Comparison of ENCODE assay signal across 15 cellular contexts in genomic region chr15:85837011-85837433, GRCh38. TPM values are rescaled to one million over a fixed set of nuclear protein-coding genes. Genes with fewer than 3 reads are reported as not detected.
A peak's percentile ranks its signal among the peaks of the same experiment; 100 is the strongest.
DNase-seq lines count a peak whose midpoint lies in the region; FAIRE-seq and TF ChIP-seq lines count a peak whose summit lies in the region.
"Had no signal": no experiment of that assay in that cellular context is flagged by ENCODE, and none has a peak within 500 bp of the region (broad histone marks: within the 10 kb centered on the region; RNA-seq: fewer than 3 reads in every experiment).

No MANE protein-coding gene starts in this region.

- H3K4me1 Mint-ChIP-seq in MCF 10A (ENCODE audit: insufficient read depth, unreplicated experiment) = no peaks in the 10 kb centered on the region

- peaks cover 10% of the 10 kb centered on the region for H3K27me3 Mint-ChIP-seq in MCF 10A (ENCODE audit: insufficient read depth, unreplicated experiment)

- no peak for TF ChIP-seq POLR2A in breast epithelium (IDR thresholded peaks at IDR 0.05)

- no peak for FAIRE-seq in keratinocyte (lab: Jason Lieb, UNC)
- FAIRE-seq: G401.6, TTC549 had no signal

- H3K4me2 ChIP-seq in keratinocyte (ENCODE audit: control insufficient read depth, extremely low read depth, insufficient read depth, low read depth, low read length) = peak overlapping the region; percentile 22
- H3K4me2 ChIP-seq: smooth muscle cell had no signal

- dilution Hi-C loops in keratinocyte (cut with MboI; ENCODE audit: extremely low pct_ligation_motif_present, low sequenced_read_pairs) = no loop called here

- H3K36me3 Mint-ChIP-seq in MCF 10A (ENCODE audit: insufficient read depth, unreplicated experiment) = no peaks in the 10 kb centered on the region
- H3K36me3 Mint-ChIP-seq: naive thymus-derived CD8-positive, alpha-beta T cell had no signal

- TF ChIP-seq CTCF in MCF 10A (IDR thresholded peaks at IDR 0.05; ENCODE audit: unreplicated experiment) (no peak), breast epithelium (IDR thresholded peaks at IDR 0.05) (no peak), WERI-Rb-1 (IDR thresholded peaks at IDR 0.05; ENCODE audit: low read depth, low read length) (no peak), keratinocyte (optimal IDR thresholded peaks at IDR 0.05 in 1 of 3, IDR thresholded peaks at IDR 0.05 in 1 of 3, conservative IDR thresholded peaks at IDR 0.05 in 1 of 3; ENCODE audit: extremely low read depth in 1 of 3, insufficient read depth in 2 of 3, low read length in 3 of 3) (no peak), GM13977 (IDR thresholded peaks at IDR 0.05; ENCODE audit: extremely low read depth, insufficient read depth, missing control alignments) (no peak)

- H3K4me3 ChIP-seq in breast epithelium = no peak overlapping the region
- H3K4me3 ChIP-seq in WERI-Rb-1 (ENCODE audit: low read depth, low read length) = no peak overlapping the region
- H3K4me3 ChIP-seq in keratinocyte (ENCODE audit: control insufficient read depth in 2 of 3, extremely low read depth in 1 of 3, insufficient read depth in 2 of 3, low read depth in 1 of 3, low read length in 3 of 3) = no peak overlapping the region
- H3K4me3 ChIP-seq: smooth muscle cell, vagina had no signal

- no peaks in the 10 kb centered on the region for H3K36me3 ChIP-seq in breast epithelium
- no peaks in the 10 kb centered on the region for H3K36me3 ChIP-seq in WERI-Rb-1
- no peaks in the 10 kb centered on the region for H3K36me3 ChIP-seq in keratinocyte (ENCODE audit: control insufficient read depth in 2 of 2, extremely low read depth in 1 of 2, insufficient read depth in 2 of 2, low read length in 2 of 2)
- H3K36me3 ChIP-seq: vagina had no signal

- in situ Hi-C loops in GM13977 (cut with MboI; ENCODE audit: low pct_unique_long_range_greater_than_20kb, low sequenced_read_pairs, unreplicated experiment) = loop anchor here (10.0 to 25.0 kb wide), 4 partner anchors 102 to 550 kb away; no protein-coding TSS in a partner anchor

- peak overlapping the region; percentile 87 for H2AFZ ChIP-seq in keratinocyte (ENCODE audit: control insufficient read depth, low read length)

- H3K27ac ChIP-seq in breast epithelium (peak overlapping the region in 1 of 2 donors; percentile 51), WERI-Rb-1 (0 out of 2 replicates have a peak overlapping the region, but pooled peaks have one; percentile 25), keratinocyte (ENCODE audit: control insufficient read depth, insufficient read depth, low read length) (no peak overlapping the region)
- H3K27ac ChIP-seq: vagina had no signal

- peak; percentile 5 for DNase-seq in MCF 10A (ENCODE audit: unreplicated experiment)
- no peak for DNase-seq in breast epithelium (ENCODE audit: low spot score in 2 of 2)
- DNase-seq in WERI-Rb-1 = no peak
- DNase-seq in keratinocyte (ENCODE audit: low read depth, low spot score) = no peak
- DNase-seq in ureter (ENCODE audit: low spot score) = peak; percentile 55
- DNase-seq in GM13977 (ENCODE audit: low spot score) = no peak
- DNase-seq in SK-N-DZ (ENCODE audit: low spot score) = no peak
- no peak for DNase-seq in NOMO-1 treated with dmso at 0.1 percent for 144 hours (lab: John Stamatoyannopoulos, UW; ENCODE audit: unreplicated experiment)
- DNase-seq: amygdala; naive thymus-derived CD8-positive, alpha-beta T cell; NCI-H2029 had no signal

- CTCF ChIA-PET in MCF 10A (lab: Yijun Ruan, JAX) = interaction anchor here (0.6 to 8.4 kb wide), 4 partner anchors 37 to 540 kb away, joined by 3 to 128 read pairs (median 4); no protein-coding TSS in a partner anchor

- H3K9me3 Mint-ChIP-seq in MCF 10A (ENCODE audit: unreplicated experiment) = no peaks in the 10 kb centered on the region
- H3K9me3 Mint-ChIP-seq: naive thymus-derived CD8-positive, alpha-beta T cell had no signal

- H4K20me1 ChIP-seq in keratinocyte (ENCODE audit: control insufficient read depth, extremely low read depth, insufficient read depth, low read length) = no peaks in the 10 kb centered on the region

- H3K27me3 ChIP-seq in breast epithelium (no peaks in the 10 kb centered on the region), WERI-Rb-1 (ENCODE audit: insufficient read depth, low read depth, severe bottlenecking) (no peaks in the 10 kb centered on the region), keratinocyte (ENCODE audit: control insufficient read depth, extremely low read depth, insufficient read depth, low read length) (no peaks in the 10 kb centered on the region)
- H3K27me3 ChIP-seq: vagina had no signal

- peaks cover 0 to 9% of the 10 kb centered on the region in 2 donors for H3K4me1 ChIP-seq in breast epithelium
- peaks cover 8% of the 10 kb centered on the region for H3K4me1 ChIP-seq in keratinocyte (ENCODE audit: control insufficient read depth, extremely low read depth, insufficient read depth, low read length)

- H3K9ac ChIP-seq in keratinocyte (ENCODE audit: control insufficient read depth, extremely low read depth, insufficient read depth, low read length) = peak overlapping the region; percentile 9

- no peaks in the 10 kb centered on the region for H3K79me2 ChIP-seq in keratinocyte (ENCODE audit: control insufficient read depth, insufficient read depth, low read length)

- no peak overlapping the region for H3K4me3 Mint-ChIP-seq in MCF 10A (ENCODE audit: unreplicated experiment)
- H3K4me3 Mint-ChIP-seq: naive thymus-derived CD8-positive, alpha-beta T cell had no signal

- H3K9me3 ChIP-seq in breast epithelium (no peaks in the 10 kb centered on the region), WERI-Rb-1 (ENCODE audit: severe bottlenecking) (no peaks in the 10 kb centered on the region), keratinocyte (ENCODE audit: control insufficient read depth, low read depth, low read length) (no peaks in the 10 kb centered on the region)
- H3K9me3 ChIP-seq: vagina had no signal

- POLR2A ChIA-PET in MCF 10A (lab: Yijun Ruan, JAX) = interaction anchor here (0.6 kb wide), 1 partner anchor 17 kb away, joined by 3 read pairs; no protein-coding TSS in a partner anchor

- H3K9me1 ChIP-seq in keratinocyte (ENCODE audit: control insufficient read depth, extremely low read depth, insufficient read depth, low read length) = no peaks in the 10 kb centered on the region

- intact Hi-C loops in MCF 10A (cut with micrococcal nuclease) (loop anchor here (10.0 kb wide), 1 partner anchor 342 kb away; no protein-coding TSS in a partner anchor), breast epithelium (cut with DNase I; ENCODE audit: low total_unique reads) (loop anchor here (10.0 kb wide), 1 partner anchor 102 kb away; no protein-coding TSS in a partner anchor)

- H3K27ac Mint-ChIP-seq in MCF 10A (ENCODE audit: low read depth, unreplicated experiment) = no peak overlapping the region

- no TSS peak for BruUV-seq in MCF 10A (replicated peaks; lab: Mats Ljungman, UMichigan)

RNA-seq across cellular contexts. Expression of gene KLHL25, which starts 42.3 kb away (rescaled TPM):
- 3.1 and 3.3 TPM in 2 replicates for total RNA-seq in MCF 10A (2022)
- total RNA-seq in breast epithelium = 10 to 100 TPM; 10.9 to 21.0 (median 15.1) TPM
- 2.1 to 4.4 TPM (median 2.7 TPM) in 3 replicates for polyA plus RNA-seq in keratinocyte
- polyA plus RNA-seq in keratinocyte (2011; ENCODE audit: low read depth) = 0.60 TPM
- 1.5 and 2.4 TPM in 2 replicates for polyA plus RNA-seq in keratinocyte (2011; cell fraction: cytosol; rRNA removed)
- polyA plus RNA-seq in keratinocyte (2011; cell fraction: nucleus; rRNA removed) = 5.1 and 6.5 TPM in 2 replicates
- polyA plus RNA-seq in keratinocyte (2012; ENCODE audit: low replicate concordance) = 2.7 and 2.8 TPM in 2 replicates
- polyA minus RNA-seq in keratinocyte = 3.1 to 7.2 TPM (median 4.1 TPM) in 3 replicates
- polyA minus RNA-seq in keratinocyte (2011; cell fraction: cytosol; rRNA and poly(A)+ RNA removed) = 3.3 TPM
- 5.3 and 5.4 TPM in 2 replicates for polyA minus RNA-seq in keratinocyte (2011; cell fraction: nucleus; rRNA and poly(A)+ RNA removed)
- 12.3 TPM for total RNA-seq in ureter
- 16.6 and 22.5 TPM in 2 replicates for polyA plus RNA-seq in SK-N-DZ (2014; cell fraction: cytosol; rRNA removed)
- polyA plus RNA-seq in SK-N-DZ (2014; cell fraction: nucleus; rRNA removed) = 20.5 and 29.3 TPM in 2 replicates

Comparison
In these comparisons a context has a peak if more than half of its experiments do, and no peak if none do; other contexts are left out.
1. DNase-seq: peak in MCF 10A (single experiment) and ureter (single experiment); none in breast epithelium (0 of 2), WERI-Rb-1 (single experiment), keratinocyte (single experiment), GM13977 (single experiment), SK-N-DZ (single experiment) and NOMO-1 treated with dmso at 0.1 percent for 144 hours (single experiment).